Comparison of ENCODE assay signal across 1 cellular context in the genomic region with DNA sequence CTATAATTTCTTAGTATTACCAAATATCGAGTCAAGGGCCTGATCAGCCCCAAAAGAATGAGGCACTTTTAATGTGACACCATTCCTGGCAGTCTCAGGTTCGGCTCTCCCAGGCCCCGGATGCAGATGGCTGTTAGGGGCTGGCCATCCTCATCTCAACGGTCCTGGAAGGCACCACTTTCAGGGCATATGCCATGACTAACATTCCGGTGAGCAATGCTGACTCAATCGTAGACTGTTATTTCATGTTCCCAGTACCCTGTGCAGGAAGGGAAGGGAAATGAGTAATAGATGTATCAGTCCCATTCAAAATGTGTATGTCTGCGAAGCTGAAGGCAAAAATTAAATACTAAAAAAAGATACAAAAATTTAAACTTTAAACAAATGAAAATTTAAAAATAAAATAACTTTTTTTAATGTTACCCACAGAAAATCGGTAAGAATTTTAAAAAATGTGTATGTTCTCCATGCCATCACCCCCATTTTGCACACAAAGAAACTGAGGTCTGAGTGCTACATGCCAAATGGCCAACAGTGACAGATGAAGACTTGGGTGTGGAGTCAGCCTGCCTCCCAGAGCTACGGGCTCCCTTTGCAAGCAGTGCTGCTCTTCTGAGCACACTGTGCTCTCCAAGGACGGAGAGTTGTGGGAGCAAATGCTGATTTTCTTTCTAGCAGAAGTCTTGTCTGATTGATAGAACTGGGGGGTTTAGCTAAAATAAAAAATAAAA.
TF ChIP-seq lines count a peak whose summit lies in the region.

No MANE protein-coding gene starts in this region.

TF ChIP-seq in K562, 482 proteins besides CTCF, POLR2A, EP300 and RAD21 (continued from another document):
- 0 out of 2 replicates have a peak, but pooled peaks have one; percentile 43 for TF ChIP-seq JUN (IDR thresholded peaks at IDR 0.05; ENCODE audit: borderline replicate concordance, low read depth, low read length)
- TF ChIP-seq JUN (CRISPR knock-in tag; IDR thresholded peaks at IDR 0.05; ENCODE audit: borderline replicate concordance), result no peak
- peak; percentile 83 for TF ChIP-seq FOSL1 (tag; conservative IDR thresholded peaks at IDR 0.05)
- no peak for TF ChIP-seq HNRNPL (IDR thresholded peaks at IDR 0.05; ENCODE audit: low read depth, low read length)
- no peak for TF ChIP-seq ZC3H8 (IDR thresholded peaks at IDR 0.05)
- no peak for TF ChIP-seq NR2F6 (CRISPR knock-in tag; IDR thresholded peaks at IDR 0.05)
- TF ChIP-seq, protein P1, sequence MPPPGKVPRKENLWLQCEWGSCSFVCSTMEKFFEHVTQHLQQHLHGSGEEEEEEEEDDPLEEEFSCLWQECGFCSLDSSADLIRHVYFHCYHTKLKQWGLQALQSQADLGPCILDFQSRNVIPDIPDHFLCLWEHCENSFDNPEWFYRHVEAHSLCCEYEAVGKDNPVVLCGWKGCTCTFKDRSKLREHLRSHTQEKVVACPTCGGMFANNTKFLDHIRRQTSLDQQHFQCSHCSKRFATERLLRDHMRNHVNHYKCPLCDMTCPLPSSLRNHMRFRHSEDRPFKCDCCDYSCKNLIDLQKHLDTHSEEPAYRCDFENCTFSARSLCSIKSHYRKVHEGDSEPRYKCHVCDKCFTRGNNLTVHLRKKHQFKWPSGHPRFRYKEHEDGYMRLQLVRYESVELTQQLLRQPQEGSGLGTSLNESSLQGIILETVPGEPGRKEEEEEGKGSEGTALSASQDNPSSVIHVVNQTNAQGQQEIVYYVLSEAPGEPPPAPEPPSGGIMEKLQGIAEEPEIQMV (tag; conservative IDR thresholded peaks at IDR 0.05; ENCODE audit: low read depth), result no peak
- TF ChIP-seq TAL1 (IDR thresholded peaks at IDR 0.05), result no peak
- no peak for TF ChIP-seq PTTG1 (tag; IDR thresholded peaks at IDR 0.05; ENCODE audit: low read depth)
- TF ChIP-seq, protein P2, sequence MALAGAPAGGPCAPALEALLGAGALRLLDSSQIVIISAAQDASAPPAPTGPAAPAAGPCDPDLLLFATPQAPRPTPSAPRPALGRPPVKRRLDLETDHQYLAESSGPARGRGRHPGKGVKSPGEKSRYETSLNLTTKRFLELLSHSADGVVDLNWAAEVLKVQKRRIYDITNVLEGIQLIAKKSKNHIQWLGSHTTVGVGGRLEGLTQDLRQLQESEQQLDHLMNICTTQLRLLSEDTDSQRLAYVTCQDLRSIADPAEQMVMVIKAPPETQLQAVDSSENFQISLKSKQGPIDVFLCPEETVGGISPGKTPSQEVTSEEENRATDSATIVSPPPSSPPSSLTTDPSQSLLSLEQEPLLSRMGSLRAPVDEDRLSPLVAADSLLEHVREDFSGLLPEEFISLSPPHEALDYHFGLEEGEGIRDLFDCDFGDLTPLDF (CRISPR knock-in tag; IDR thresholded peaks at IDR 0.05), result no peak
- TF ChIP-seq CC2D1A (IDR thresholded peaks at IDR 0.05), result no peak
- TF ChIP-seq CXXC5 (CRISPR knock-in tag; IDR thresholded peaks at IDR 0.05), result no peak
- no peak for TF ChIP-seq KLF1 (tag; IDR thresholded peaks at IDR 0.05)
- TF ChIP-seq CBX1 (IDR thresholded peaks at IDR 0.05; ENCODE audit: low read depth), result no peak
- TF ChIP-seq ZNF707 (CRISPR knock-in tag; conservative IDR thresholded peaks at IDR 0.05), result no peak
- no peak for TF ChIP-seq NFATC3 (IDR thresholded peaks at IDR 0.05)
- no peak for TF ChIP-seq PHF21A (IDR thresholded peaks at IDR 0.05; ENCODE audit: borderline replicate concordance, low read depth)
- TF ChIP-seq ELF1 (tag; IDR thresholded peaks at IDR 0.05), result no peak
- TF ChIP-seq MEF2D (tag; conservative IDR thresholded peaks at IDR 0.05; ENCODE audit: low read depth), result no peak
- TF ChIP-seq ZNF589 (CRISPR knock-in tag; IDR thresholded peaks at IDR 0.05; ENCODE audit: low read depth), result 0 out of 2 replicates have a peak, but pooled peaks have one; percentile 35
- TF ChIP-seq ZNF740 (CRISPR knock-in tag; IDR thresholded peaks at IDR 0.05), result no peak
- no peak for TF ChIP-seq ZNF740 (tag; IDR thresholded peaks at IDR 0.05)
- TF ChIP-seq, protein P3, sequence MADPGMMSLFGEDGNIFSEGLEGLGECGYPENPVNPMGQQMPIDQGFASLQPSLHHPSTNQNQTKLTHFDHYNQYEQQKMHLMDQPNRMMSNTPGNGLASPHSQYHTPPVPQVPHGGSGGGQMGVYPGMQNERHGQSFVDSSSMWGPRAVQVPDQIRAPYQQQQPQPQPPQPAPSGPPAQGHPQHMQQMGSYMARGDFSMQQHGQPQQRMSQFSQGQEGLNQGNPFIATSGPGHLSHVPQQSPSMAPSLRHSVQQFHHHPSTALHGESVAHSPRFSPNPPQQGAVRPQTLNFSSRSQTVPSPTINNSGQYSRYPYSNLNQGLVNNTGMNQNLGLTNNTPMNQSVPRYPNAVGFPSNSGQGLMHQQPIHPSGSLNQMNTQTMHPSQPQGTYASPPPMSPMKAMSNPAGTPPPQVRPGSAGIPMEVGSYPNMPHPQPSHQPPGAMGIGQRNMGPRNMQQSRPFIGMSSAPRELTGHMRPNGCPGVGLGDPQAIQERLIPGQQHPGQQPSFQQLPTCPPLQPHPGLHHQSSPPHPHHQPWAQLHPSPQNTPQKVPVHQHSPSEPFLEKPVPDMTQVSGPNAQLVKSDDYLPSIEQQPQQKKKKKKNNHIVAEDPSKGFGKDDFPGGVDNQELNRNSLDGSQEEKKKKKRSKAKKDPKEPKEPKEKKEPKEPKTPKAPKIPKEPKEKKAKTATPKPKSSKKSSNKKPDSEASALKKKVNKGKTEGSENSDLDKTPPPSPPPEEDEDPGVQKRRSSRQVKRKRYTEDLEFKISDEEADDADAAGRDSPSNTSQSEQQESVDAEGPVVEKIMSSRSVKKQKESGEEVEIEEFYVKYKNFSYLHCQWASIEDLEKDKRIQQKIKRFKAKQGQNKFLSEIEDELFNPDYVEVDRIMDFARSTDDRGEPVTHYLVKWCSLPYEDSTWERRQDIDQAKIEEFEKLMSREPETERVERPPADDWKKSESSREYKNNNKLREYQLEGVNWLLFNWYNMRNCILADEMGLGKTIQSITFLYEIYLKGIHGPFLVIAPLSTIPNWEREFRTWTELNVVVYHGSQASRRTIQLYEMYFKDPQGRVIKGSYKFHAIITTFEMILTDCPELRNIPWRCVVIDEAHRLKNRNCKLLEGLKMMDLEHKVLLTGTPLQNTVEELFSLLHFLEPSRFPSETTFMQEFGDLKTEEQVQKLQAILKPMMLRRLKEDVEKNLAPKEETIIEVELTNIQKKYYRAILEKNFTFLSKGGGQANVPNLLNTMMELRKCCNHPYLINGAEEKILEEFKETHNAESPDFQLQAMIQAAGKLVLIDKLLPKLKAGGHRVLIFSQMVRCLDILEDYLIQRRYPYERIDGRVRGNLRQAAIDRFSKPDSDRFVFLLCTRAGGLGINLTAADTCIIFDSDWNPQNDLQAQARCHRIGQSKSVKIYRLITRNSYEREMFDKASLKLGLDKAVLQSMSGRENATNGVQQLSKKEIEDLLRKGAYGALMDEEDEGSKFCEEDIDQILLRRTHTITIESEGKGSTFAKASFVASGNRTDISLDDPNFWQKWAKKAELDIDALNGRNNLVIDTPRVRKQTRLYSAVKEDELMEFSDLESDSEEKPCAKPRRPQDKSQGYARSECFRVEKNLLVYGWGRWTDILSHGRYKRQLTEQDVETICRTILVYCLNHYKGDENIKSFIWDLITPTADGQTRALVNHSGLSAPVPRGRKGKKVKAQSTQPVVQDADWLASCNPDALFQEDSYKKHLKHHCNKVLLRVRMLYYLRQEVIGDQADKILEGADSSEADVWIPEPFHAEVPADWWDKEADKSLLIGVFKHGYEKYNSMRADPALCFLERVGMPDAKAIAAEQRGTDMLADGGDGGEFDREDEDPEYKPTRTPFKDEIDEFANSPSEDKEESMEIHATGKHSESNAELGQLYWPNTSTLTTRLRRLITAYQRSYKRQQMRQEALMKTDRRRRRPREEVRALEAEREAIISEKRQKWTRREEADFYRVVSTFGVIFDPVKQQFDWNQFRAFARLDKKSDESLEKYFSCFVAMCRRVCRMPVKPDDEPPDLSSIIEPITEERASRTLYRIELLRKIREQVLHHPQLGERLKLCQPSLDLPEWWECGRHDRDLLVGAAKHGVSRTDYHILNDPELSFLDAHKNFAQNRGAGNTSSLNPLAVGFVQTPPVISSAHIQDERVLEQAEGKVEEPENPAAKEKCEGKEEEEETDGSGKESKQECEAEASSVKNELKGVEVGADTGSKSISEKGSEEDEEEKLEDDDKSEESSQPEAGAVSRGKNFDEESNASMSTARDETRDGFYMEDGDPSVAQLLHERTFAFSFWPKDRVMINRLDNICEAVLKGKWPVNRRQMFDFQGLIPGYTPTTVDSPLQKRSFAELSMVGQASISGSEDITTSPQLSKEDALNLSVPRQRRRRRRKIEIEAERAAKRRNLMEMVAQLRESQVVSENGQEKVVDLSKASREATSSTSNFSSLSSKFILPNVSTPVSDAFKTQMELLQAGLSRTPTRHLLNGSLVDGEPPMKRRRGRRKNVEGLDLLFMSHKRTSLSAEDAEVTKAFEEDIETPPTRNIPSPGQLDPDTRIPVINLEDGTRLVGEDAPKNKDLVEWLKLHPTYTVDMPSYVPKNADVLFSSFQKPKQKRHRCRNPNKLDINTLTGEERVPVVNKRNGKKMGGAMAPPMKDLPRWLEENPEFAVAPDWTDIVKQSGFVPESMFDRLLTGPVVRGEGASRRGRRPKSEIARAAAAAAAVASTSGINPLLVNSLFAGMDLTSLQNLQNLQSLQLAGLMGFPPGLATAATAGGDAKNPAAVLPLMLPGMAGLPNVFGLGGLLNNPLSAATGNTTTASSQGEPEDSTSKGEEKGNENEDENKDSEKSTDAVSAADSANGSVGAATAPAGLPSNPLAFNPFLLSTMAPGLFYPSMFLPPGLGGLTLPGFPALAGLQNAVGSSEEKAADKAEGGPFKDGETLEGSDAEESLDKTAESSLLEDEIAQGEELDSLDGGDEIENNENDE (IDR thresholded peaks at IDR 0.05; ENCODE audit: low read depth, low read length), result no peak
- no peak for TF ChIP-seq ZBTB7A (IDR thresholded peaks at IDR 0.05; ENCODE audit: borderline replicate concordance, control insufficient read depth, low read depth, low read length)
